17 cellular contexts compared by ENCODE assay signal in genomic region chr6:28380381-28380780, GRCh38.
"Had no signal": no experiment of that assay in that cellular context is flagged by ENCODE, and none has a peak within 500 bp of the region (broad histone marks: within the 10 kb centered on the region; RNA-seq: fewer than 3 reads in every experiment).

No MANE protein-coding gene starts in this region.

- H3K4me3 ChIP-seq: colonic mucosa, esophagus squamous epithelium, hepatocyte, lung, pancreas, tibial artery had no signal

- DNase-seq: colonic mucosa; dermis blood vessel endothelial cell; esophagus squamous epithelium; foreskin fibroblast; head of caudate nucleus; left colon; left ventricle myocardium superior; mesendoderm; naive B cell; occipital lobe; pancreas; right cardiac atrium; stimulated activated CD4-positive, alpha-beta T cell treated with anti-CD3 and anti-CD28 coated beads, Interleukin-4, amount 100 ng/mL, for 1 hour; stimulated activated CD8-positive, alpha-beta memory T cell treated with anti-CD3 and anti-CD28 coated beads, Interleukin-4, amount 100 ng/mL, for 48 hours; tibial artery had no signal

- H3K27ac ChIP-seq: colonic mucosa, esophagus squamous epithelium, hepatocyte, pancreas, tibial artery had no signal
